ENCODE assay signal across 12 cellular contexts in the genomic region with DNA sequence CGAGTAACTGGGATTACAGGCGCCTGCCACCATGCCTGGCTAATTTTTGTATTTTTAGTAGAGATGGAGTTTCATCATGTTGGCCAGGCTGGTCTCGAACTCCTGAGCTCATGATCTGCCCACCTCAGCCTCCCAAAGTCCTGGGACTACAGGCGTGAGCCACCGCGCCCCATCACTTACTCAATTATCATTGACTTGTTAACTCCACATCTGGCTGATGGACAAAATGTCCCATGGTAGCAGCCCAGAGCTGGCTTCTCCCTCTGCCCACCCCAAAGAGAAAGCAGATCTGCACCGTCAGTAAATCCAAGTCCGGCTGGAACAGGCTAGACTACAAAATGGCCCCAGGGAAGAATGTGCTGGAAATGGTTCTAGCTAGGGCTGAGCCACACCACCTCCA. TPM values are rescaled to one million over a fixed set of nuclear protein-coding genes. Genes with fewer than 3 reads are reported as not detected.
DNase-seq lines count a peak whose midpoint lies in the region; TF ChIP-seq lines count a peak whose summit lies in the region.
"Not testable (repeated sequence)": the region's sequence is repeated elsewhere in the genome, so short reads cannot be mapped to it uniquely, and the experiment has no call there.
"Had no signal": no experiment of that assay in that cellular context is flagged by ENCODE, and none has a peak within 500 bp of the region (broad histone marks: within the 10 kb centered on the region; RNA-seq: fewer than 3 reads in every experiment).

No MANE protein-coding gene starts in this region.

- H3K27ac ChIP-seq in RWPE1, result peak overlapping the region; percentile 84
- peak overlapping the region; percentile 17 for H3K27ac ChIP-seq in epithelial cell of prostate
- H3K27ac ChIP-seq in subcutaneous abdominal adipose tissue (ENCODE audit: low read depth, low read length), result peak overlapping the region; percentile 46
- peak overlapping the region; percentile 46 for H3K27ac ChIP-seq in vagina

- H3K4me3 ChIP-seq in subcutaneous abdominal adipose tissue (ENCODE audit: low read depth in 1 of 5, low read length in 5 of 5); vagina: not testable (repeated sequence)

- not testable (repeated sequence) for H3K9ac ChIP-seq in subcutaneous abdominal adipose tissue (ENCODE audit: low read length in 5 of 5)

- not testable (repeated sequence) for DNase-seq in RWPE1 (ENCODE audit: low spot score); epithelial cell of prostate (ENCODE audit: low read depth, low spot score); neural crest cell (ENCODE audit: low read depth, low spot score); vagina (ENCODE audit: extremely low spot score in 2 of 2)

- CTCF ChIA-PET in RWPE1 (lab: Yijun Ruan, JAX), result interaction anchor here (0.6 to 0.7 kb wide), 2 partner anchors 33 to 182 kb away, joined by 3 to 4 read pairs; no protein-coding TSS in a partner anchor

- not testable (repeated sequence) for H3K36me3 ChIP-seq in subcutaneous abdominal adipose tissue (ENCODE audit: control insufficient read depth in 5 of 5, insufficient read depth in 5 of 5, low read length in 5 of 5); vagina

- not testable (repeated sequence) for H3K27ac Mint-ChIP-seq in brain; neural crest cell (ENCODE audit: unreplicated experiment)

- POLR2A ChIA-PET in RWPE1 (lab: Yijun Ruan, JAX; ENCODE audit: low non-redundant PET), result not testable (repeated sequence)

- H3K4me1 Mint-ChIP-seq in brain, result peaks cover 20% of the 10 kb centered on the region
- peaks cover 34% of the 10 kb centered on the region for H3K4me1 Mint-ChIP-seq in neural crest cell

- H3K27me3 ChIP-seq in subcutaneous abdominal adipose tissue (ENCODE audit: control insufficient read depth in 5 of 5, insufficient read depth in 4 of 5, low read length in 5 of 5); vagina: not testable (repeated sequence)

- peak overlapping the region in 3 of 5 experiments; percentile 1 to 3 (median 2) for H3K4me3 Mint-ChIP-seq in brain
- H3K4me3 Mint-ChIP-seq in neural crest cell, result peak overlapping the region; percentile 6

- not testable (repeated sequence) for H3K9me3 ChIP-seq in subcutaneous abdominal adipose tissue (ENCODE audit: control insufficient read depth in 5 of 5, low read length in 5 of 5); vagina

- not testable (repeated sequence) for H3K9me3 Mint-ChIP-seq in brain, neural crest cell

- H3K4me1 ChIP-seq in subcutaneous abdominal adipose tissue (ENCODE audit: control insufficient read depth in 5 of 5, insufficient read depth in 5 of 5, low read length in 5 of 5), result peaks cover 2 to 33% (median 21%) of the 10 kb centered on the region in 5 donors
- H3K4me1 ChIP-seq in vagina, result peaks cover 35% of the 10 kb centered on the region

- not testable (repeated sequence) for TF ChIP-seq CTCF in RWPE1 (conservative IDR thresholded peaks at IDR 0.05; ENCODE audit: low read depth); brain (conservative IDR thresholded peaks at IDR 0.05); neural crest cell (conservative IDR thresholded peaks at IDR 0.05); vagina (IDR thresholded peaks at IDR 0.05)

- intact Hi-C loops in vagina (cut with DNase I), result not testable (repeated sequence)

- not testable (repeated sequence) for TF ChIP-seq POLR2A in vagina (IDR thresholded peaks at IDR 0.05)

- peaks cover 11% of the 10 kb centered on the region for H3K36me3 Mint-ChIP-seq in brain
- H3K36me3 Mint-ChIP-seq in neural crest cell (ENCODE audit: low read depth), result not testable (repeated sequence)

- peaks cover 28% of the 10 kb centered on the region for H3K27me3 Mint-ChIP-seq in brain
- H3K27me3 Mint-ChIP-seq in neural crest cell (ENCODE audit: low read depth), result peaks cover 58% of the 10 kb centered on the region

RNA-seq across cellular contexts. Expression of a gene that starts 3.3 kb away (rescaled TPM):
- 29.9 TPM for polyA plus RNA-seq in brain (ENCODE audit: insufficient read depth, low read depth, low replicate concordance)
- total RNA-seq in neural crest cell, result 10.7 and 12.6 TPM in 2 replicates
- 80.5 TPM for total RNA-seq in vagina

RNA-seq across cellular contexts. Expression of a gene that starts 34.6 kb away (rescaled TPM):
- 599 TPM for polyA plus RNA-seq in brain (ENCODE audit: insufficient read depth, low read depth, low replicate concordance)
- 0.41 and 1.5 TPM in 2 replicates for total RNA-seq in neural crest cell
- total RNA-seq in vagina, result 729 TPM

RNA-seq across cellular contexts. Expression of a gene that starts 50.8 kb away (rescaled TPM):
- not detected for polyA plus RNA-seq in brain (ENCODE audit: insufficient read depth, low read depth, low replicate concordance)
- 0.30 and 0.93 TPM in 2 replicates for total RNA-seq in neural crest cell
- total RNA-seq in vagina, result not detected
- total RNA-seq: A172; A673; Calu3; CD4-positive, alpha-beta memory T cell; Daoy; HFFc6 had no signal
- polyA plus RNA-seq: CD4-positive, alpha-beta memory T cell had no signal

Comparison
In these comparisons a context has a peak if more than half of its experiments do, and no peak if none do; other contexts are left out.
1. H3K27ac ChIP-seq: peak in every context shown above with its lines; median percentile 84 in RWPE1; 46 in subcutaneous abdominal adipose tissue; 46 in vagina; 17 in epithelial cell of prostate.
2. RNA of a gene that starts 34.6 kb away (total RNA-seq): 729 TPM in vagina (single experiment); 0.41 to 1.5 TPM in neural crest cell; every median in the first group is over 100 times any median in the second.